Comparison of ENCODE assay signal across 20 cellular contexts in genomic region chr7:27929127-27929526, GRCh38.
A peak's percentile ranks its signal among the peaks of the same experiment; 100 is the strongest.
DNase-seq lines count a peak whose midpoint lies in the region; ATAC-seq and TF ChIP-seq lines count a peak whose summit lies in the region.
"Had no signal": no experiment of that assay in that cellular context is flagged by ENCODE, and none has a peak within 500 bp of the region (broad histone marks: within the 10 kb centered on the region; RNA-seq: fewer than 3 reads in every experiment).

No MANE protein-coding gene starts in this region.

- no peaks in the 10 kb centered on the region for H3K36me3 Mint-ChIP-seq in natural killer cell
- no peaks in the 10 kb centered on the region for H3K36me3 Mint-ChIP-seq in natural killer cell treated with Interleukin-12 subunit alpha and Interleukin-12 subunit beta and Interleukin-15 and Interleukin-18, amount 100 ng/mL, for 72 hours
- no peaks in the 10 kb centered on the region for H3K36me3 Mint-ChIP-seq in T-helper 17 cell (ENCODE audit: low read depth)

- H3K4me3 ChIP-seq in vagina: no peak overlapping the region
- H3K4me3 ChIP-seq: BLaER1 treated with 17β-estradiol and CSF1 and Interleukin-3, amounts not matched to agents 10 nM and 100 nM; PC-9; SK-N-MC had no signal

- no peak for TF ChIP-seq CTCF in natural killer cell (IDR thresholded peaks at IDR 0.05)
- TF ChIP-seq CTCF in vagina (IDR thresholded peaks at IDR 0.05): no peak

- H3K4me3 Mint-ChIP-seq in natural killer cell (no peak overlapping the region), T-helper 17 cell (no peak overlapping the region)
- no peak overlapping the region for H3K4me3 Mint-ChIP-seq in natural killer cell treated with Interleukin-12 subunit alpha and Interleukin-12 subunit beta and Interleukin-15 and Interleukin-18, amount 100 ng/mL, for 72 hours
- H3K4me3 Mint-ChIP-seq: IgD-negative memory B cell had no signal

- no peaks in the 10 kb centered on the region for H3K36me3 ChIP-seq in vagina

- H3K27ac ChIP-seq in vagina: peak overlapping the region; percentile 30
- H3K27ac ChIP-seq: 22Rv1; BLaER1 treated with 17β-estradiol and CSF1 and Interleukin-3, amounts not matched to agents 10 nM and 100 nM; PC-9; SK-N-MC had no signal

- intact Hi-C loops in natural killer cell (cut with micrococcal nuclease) (no loop called here), vagina (cut with DNase I) (loop anchor here (10.0 kb wide), 1 partner anchor 724 kb away; the partner anchor contains the start of gene HOXA13), left cardiac atrium (cut with DNase I) (loop anchor here in 1 of 2 donors (10.0 kb wide), 1 partner anchor 724 kb away; the partner anchor contains the start of gene HOXA13)

- DNase-seq in natural killer cell (no peak), T-helper 17 cell (no peak), left lobe of liver (ENCODE audit: low spot score) (no peak), vagina (ENCODE audit: extremely low spot score in 2 of 2) (no peak), left cardiac atrium (no peak), EL (no peak), glomerular visceral epithelial cell (ENCODE audit: extremely low spot score) (no peak)
- no peak for DNase-seq in natural killer cell treated with Interleukin-12 subunit alpha and Interleukin-12 subunit beta and Interleukin-15 and Interleukin-18, amount 100 ng/mL, for 72 hours (ENCODE audit: low spot score)
- DNase-seq: DMS 273 treated with DMSO at 0.1 percent for 48 hours, Kasumi-1, MV-4-11, NCI-H1417, NCI-H2029 treated with DMSO at 0.1 percent for 48 hours, NCI-H510A, NCI-H774, PC-9 had no signal

- H3K9me3 Mint-ChIP-seq in natural killer cell: no peaks in the 10 kb centered on the region
- no peaks in the 10 kb centered on the region for H3K9me3 Mint-ChIP-seq in natural killer cell treated with Interleukin-12 subunit alpha and Interleukin-12 subunit beta and Interleukin-15 and Interleukin-18, amount 100 ng/mL, for 72 hours
- H3K9me3 Mint-ChIP-seq: IgD-negative memory B cell had no signal

- H3K27me3 ChIP-seq in vagina: no peaks in the 10 kb centered on the region
- H3K27me3 ChIP-seq: BLaER1 treated with 17β-estradiol and CSF1 and Interleukin-3, amounts not matched to agents 10 nM and 100 nM had no signal

- H3K27me3 Mint-ChIP-seq in natural killer cell (ENCODE audit: low read depth in 2 of 2) (no peaks in the 10 kb centered on the region), T-helper 17 cell (no peaks in the 10 kb centered on the region)
- no peaks in the 10 kb centered on the region for H3K27me3 Mint-ChIP-seq in natural killer cell treated with Interleukin-12 subunit alpha and Interleukin-12 subunit beta and Interleukin-15 and Interleukin-18, amount 100 ng/mL, for 72 hours
- H3K27me3 Mint-ChIP-seq: IgD-negative memory B cell had no signal

- H3K9me3 ChIP-seq in T-helper 17 cell (ENCODE audit: control insufficient read depth, low read length, poor library complexity, severe bottlenecking) (no peaks in the 10 kb centered on the region), vagina (no peaks in the 10 kb centered on the region)

- H3K27ac Mint-ChIP-seq in natural killer cell: peak overlapping the region; percentile 22 to 42
- peak overlapping the region in 1 of 2 donors; percentile 90 for H3K27ac Mint-ChIP-seq in natural killer cell treated with Interleukin-12 subunit alpha and Interleukin-12 subunit beta and Interleukin-15 and Interleukin-18, amount 100 ng/mL, for 72 hours
- peak overlapping the region; percentile 14 for H3K27ac Mint-ChIP-seq in T-helper 17 cell
- H3K27ac Mint-ChIP-seq: IgD-negative memory B cell had no signal

- H3K4me1 Mint-ChIP-seq in natural killer cell: peaks cover 47 to 60% of the 10 kb centered on the region in 2 donors
- peaks cover 29 to 32% of the 10 kb centered on the region in 2 donors for H3K4me1 Mint-ChIP-seq in natural killer cell treated with Interleukin-12 subunit alpha and Interleukin-12 subunit beta and Interleukin-15 and Interleukin-18, amount 100 ng/mL, for 72 hours (ENCODE audit: low read depth in 2 of 2)
- peaks cover 5% of the 10 kb centered on the region for H3K4me1 Mint-ChIP-seq in T-helper 17 cell

- peaks cover 15% of the 10 kb centered on the region for H3K4me1 ChIP-seq in vagina

- no peak for ATAC-seq in natural killer cell
- no peak for ATAC-seq in natural killer cell treated with Interleukin-12 subunit alpha and Interleukin-12 subunit beta and Interleukin-15 and Interleukin-18, amount 100 ng/mL, for 72 hours
- no peak for ATAC-seq in T-helper 17 cell
- peak; percentile 49 for ATAC-seq in left lobe of liver
- ATAC-seq in left cardiac atrium: no peak

- TF ChIP-seq POLR2A in vagina (IDR thresholded peaks at IDR 0.05): no peak
